In the genomic region with DNA sequence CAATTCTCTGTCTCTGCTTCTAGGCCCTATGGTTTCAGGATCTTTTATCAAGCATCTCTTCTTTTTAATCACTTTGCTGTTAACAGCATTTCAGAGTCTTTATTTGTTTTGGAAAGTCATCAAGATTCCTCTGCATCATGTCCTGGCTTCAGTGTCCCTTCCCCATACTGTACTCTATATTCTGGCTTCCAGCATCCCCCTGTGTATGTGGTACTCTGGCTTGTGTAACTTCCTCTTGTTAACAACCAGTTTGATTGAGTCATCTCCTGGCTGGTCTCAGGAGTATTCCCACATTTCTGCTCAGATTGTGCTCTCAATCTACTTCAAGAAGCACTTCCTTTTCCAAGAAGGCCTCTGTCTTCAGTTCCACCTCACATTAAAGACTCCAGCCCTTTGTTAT, we compare ENCODE assay signal across 8 cellular contexts. TPM values are rescaled to one million over a fixed set of nuclear protein-coding genes. Genes with fewer than 3 reads are reported as not detected.
A peak's percentile ranks its signal among the peaks of the same experiment; 100 is the strongest.
DNase-seq lines count a peak whose midpoint lies in the region; ATAC-seq and TF ChIP-seq lines count a peak whose summit lies in the region.

No MANE protein-coding gene starts in this region.

- DNase-seq in GM03348 (ENCODE audit: low spot score) = peak; percentile 81
- DNase-seq in Panc1 (ENCODE audit: low read depth, low spot score) = no peak
- peak; percentile 98 for DNase-seq in fibroblast of mammary gland (ENCODE audit: low read depth)
- no peak for DNase-seq in progenitor cell of endocrine pancreas (ENCODE audit: low spot score, unreplicated experiment)
- DNase-seq in cerebellar nuclear complex (lab: John Stamatoyannopoulos, UW) = no peak
- DNase-seq in GM19238 (ENCODE audit: insufficient read length, low spot score) = no peak
- DNase-seq in RPMI8226 = no peak
- DNase-seq in NCI-H526 treated with DMSO at 0.1 percent for 48 hours (lab: John Stamatoyannopoulos, UW) = no peak

- H3K36me3 Mint-ChIP-seq in progenitor cell of endocrine pancreas (ENCODE audit: insufficient read depth) = peaks cover 9% of the 10 kb centered on the region

- no peaks in the 10 kb centered on the region for H3K36me3 ChIP-seq in Panc1 (ENCODE audit: control insufficient read depth, insufficient read depth, low read length)

- POLR2A ChIA-PET in Panc1 (lab: Charles Lee) = no interaction called here

- H3K27ac Mint-ChIP-seq in progenitor cell of endocrine pancreas = peak overlapping the region; percentile 11

- ATAC-seq in Panc1 = peak; percentile 69; the same call in 1 of the 2 replicates

- H3K4me3 ChIP-seq in Panc1 (ENCODE audit: low read depth in 2 of 2, low read length in 2 of 2) (no peak overlapping the region), fibroblast of mammary gland (ENCODE audit: control insufficient read depth, low read depth, low read length) (no peak overlapping the region)

- no peak for TF ChIP-seq CTCF in Panc1 (IDR thresholded peaks at IDR 0.05)
- no peak for TF ChIP-seq CTCF in fibroblast of mammary gland (conservative IDR thresholded peaks at IDR 0.05; ENCODE audit: control insufficient read depth, insufficient read depth, low read depth, low read length)
- TF ChIP-seq CTCF in progenitor cell of endocrine pancreas (IDR thresholded peaks at IDR 0.05; ENCODE audit: unreplicated experiment) = no peak

- H3K4me1 ChIP-seq in Panc1 (ENCODE audit: control insufficient read depth, insufficient read depth, low read length) = peaks cover 10% of the 10 kb centered on the region; the same call in 1 of the 2 replicates

- no peaks in the 10 kb centered on the region for H3K9me3 ChIP-seq in Panc1 (ENCODE audit: control insufficient read depth, insufficient read depth, low read depth, low read length)

- no peak overlapping the region for H3K27ac ChIP-seq in Panc1 (ENCODE audit: low read length)

- no peak overlapping the region for H3K4me3 Mint-ChIP-seq in progenitor cell of endocrine pancreas (ENCODE audit: low read depth)

- H3K27me3 ChIP-seq in Panc1 (ENCODE audit: control insufficient read depth, insufficient read depth, low read length) = no peaks in the 10 kb centered on the region

- H3K4me1 Mint-ChIP-seq in progenitor cell of endocrine pancreas (ENCODE audit: low read depth) = peaks cover 2% of the 10 kb centered on the region

- no peaks in the 10 kb centered on the region for H3K27me3 Mint-ChIP-seq in progenitor cell of endocrine pancreas

- intact Hi-C loops in Panc1 (cut with micrococcal nuclease; ENCODE audit: unreplicated experiment) = no loop called here

- BruUV-seq in Panc1 (replicated peaks; lab: Mats Ljungman, UMichigan) = no TSS peak

- CTCF ChIA-PET in Panc1 (lab: Charles Lee) = no interaction called here

- H3K9me3 Mint-ChIP-seq in progenitor cell of endocrine pancreas (ENCODE audit: low read depth) = peaks cover 7% of the 10 kb centered on the region

- in situ Hi-C loops in Panc1 (cut with HindIII; ENCODE audit: low pct_unique_long_range_greater_than_20kb, low sequenced_read_pairs) = no loop called here

RNA-seq across cellular contexts. Expression of gene ATE1, which starts 14.9 kb away (rescaled TPM):
- total RNA-seq in Panc1 (2021; ENCODE audit: unreplicated experiment) = 45.5 TPM
- polyA plus RNA-seq in Panc1 (2012; ENCODE audit: insufficient read length) = 26.6 TPM
- total RNA-seq in progenitor cell of endocrine pancreas = 40.8 and 41.0 TPM in 2 replicates

RNA-seq across cellular contexts. Expression of gene NSMCE4A, which starts 32.3 kb away (rescaled TPM):
- total RNA-seq in Panc1 (2021; ENCODE audit: unreplicated experiment) = 72.2 TPM
- polyA plus RNA-seq in Panc1 (2012; ENCODE audit: insufficient read length) = 48.8 TPM
- total RNA-seq in progenitor cell of endocrine pancreas = 57.9 and 58.2 TPM in 2 replicates

RNA-seq across cellular contexts. Expression of gene TACC2, which starts 46.2 kb away (rescaled TPM):
- total RNA-seq in Panc1 (2021; ENCODE audit: unreplicated experiment) (133 TPM), progenitor cell of endocrine pancreas (58.1 and 60.4 TPM in 2 replicates)
- polyA plus RNA-seq in Panc1 (2012; ENCODE audit: insufficient read length) = 134 TPM

Comparison
In these comparisons a context has a peak if more than half of its experiments do, and no peak if none do; other contexts are left out.
1. DNase-seq: peak in GM03348 (single experiment) and fibroblast of mammary gland (single experiment); none in Panc1 (single experiment), progenitor cell of endocrine pancreas (single experiment), cerebellar nuclear complex (0 of 2), GM19238 (single experiment), RPMI8226 (single experiment) and NCI-H526 treated with DMSO at 0.1 percent for 48 hours (single experiment).